Comparison of ENCODE assay signal across 1 cellular context in the genomic region with DNA sequence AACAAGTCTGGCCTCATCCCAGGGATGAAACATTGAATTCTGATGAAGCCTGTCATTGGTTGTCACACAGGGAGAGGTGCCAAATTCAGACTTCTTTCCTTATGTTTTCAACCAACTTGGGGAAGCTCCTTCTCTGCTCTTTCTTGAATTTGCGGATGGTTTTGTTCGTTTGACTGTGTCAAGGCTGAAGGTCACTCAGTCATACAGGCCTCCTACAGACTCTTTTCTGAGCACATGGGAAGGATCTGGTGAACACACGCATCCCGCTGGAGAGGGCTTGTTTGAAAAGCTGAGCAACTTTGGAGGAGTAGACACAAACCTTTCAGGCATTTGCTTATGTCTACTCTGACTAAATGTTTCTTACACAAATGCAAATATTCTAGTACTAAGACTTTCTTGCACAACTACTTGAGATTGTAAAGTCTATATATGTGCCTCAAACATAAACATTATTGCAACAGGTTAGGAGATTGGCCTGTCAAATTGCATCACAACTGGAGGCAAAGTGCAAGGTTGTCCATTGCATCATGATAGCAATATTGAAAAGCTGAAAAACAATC.
TF ChIP-seq lines count a peak whose summit lies in the region.

No MANE protein-coding gene starts in this region.

TF ChIP-seq in HEK293, 187 proteins besides CTCF, POLR2A, EP300 and RAD21:
- TF ChIP-seq ZNF560 (tag by site-specific recombination; IDR thresholded peaks at IDR 0.05; ENCODE audit: borderline replicate concordance) (no peak), SCRT2 (tag by site-specific recombination; IDR thresholded peaks at IDR 0.05) (peak; percentile 71)
